18 cellular contexts compared by ENCODE assay signal in genomic region chrX:134406977-134407376, GRCh38.
"Had no signal": no experiment of that assay in that cellular context is flagged by ENCODE, and none has a peak within 500 bp of the region (broad histone marks: within the 10 kb centered on the region; RNA-seq: fewer than 3 reads in every experiment).

No MANE protein-coding gene starts in this region.

- H3K9me3 ChIP-seq: breast epithelium had no signal

- H3K4me2 ChIP-seq: PC-9 had no signal

- H3K36me3 ChIP-seq: breast epithelium, WERI-Rb-1 had no signal

- DNase-seq: activated CD4-positive, alpha-beta T cell treated with anti-CD3 and anti-CD28 coated beads for 4 hours; activated CD8-positive, alpha-beta memory T cell treated with anti-CD3 and anti-CD28 coated beads, Interleukin-2, amount 50 U/mL, for 48 hours; activated CD8-positive, alpha-beta T cell treated with anti-CD3 and anti-CD28 coated beads, Interleukin-2, amount 10 ng/mL, durations not matched to agents 7 days and 5 days; activated effector memory CD4-positive, alpha-beta T cell treated with Interleukin-2 at 50 U/mL for 16 hours; activated naive CD4-positive, alpha-beta T cell; activated T-cell treated with anti-CD3 and anti-CD28 coated beads, Interleukin-2, amount 50 U/mL, for 1 hour; aorta; central memory CD4-positive, alpha-beta T cell; NCI-H1105 treated with DMSO at 0.1 percent for 48 hours; NCI-H1436 treated with DMSO at 0.1 percent for 48 hours; NCI-H187; NCI-H2081; PC-9; SHP77 treated with DMSO at 0.1 percent for 48 hours; WERI-Rb-1 had no signal

- H3K27ac Mint-ChIP-seq: activated CD8-positive, alpha-beta T cell treated with anti-CD3 and anti-CD28 coated beads, Interleukin-2, amount 10 ng/mL, durations not matched to agents 7 days and 5 days; activated naive CD4-positive, alpha-beta T cell treated with anti-CD3 and anti-CD28 coated beads, Interleukin-2, amount 50 U/mL, for 24 hours; T-helper 1 cell treated with Interleukin-12 subunit alpha and Interleukin-12 subunit beta and Interleukin-4 antibody, amounts not matched to agents 30 μg/mL and 1 μg/mL, for 36 hours had no signal

- H3K27me3 Mint-ChIP-seq: activated naive CD4-positive, alpha-beta T cell treated with anti-CD3 and anti-CD28 coated beads, Interleukin-2, amount 50 U/mL, for 24 hours had no signal

- H3K27me3 ChIP-seq: breast epithelium had no signal

- H3K4me3 Mint-ChIP-seq: activated CD8-positive, alpha-beta T cell treated with anti-CD3 and anti-CD28 coated beads, Interleukin-2, amount 10 ng/mL, durations not matched to agents 7 days and 5 days; activated naive CD4-positive, alpha-beta T cell treated with anti-CD3 and anti-CD28 coated beads, Interleukin-2, amount 50 U/mL, for 24 hours; T-helper 1 cell treated with Interleukin-12 subunit alpha and Interleukin-12 subunit beta and Interleukin-4 antibody, amounts not matched to agents 30 μg/mL and 1 μg/mL, for 36 hours had no signal

- H3K4me1 ChIP-seq: breast epithelium had no signal

- ATAC-seq: activated CD8-positive, alpha-beta T cell treated with anti-CD3 and anti-CD28 coated beads, Interleukin-2, amount 10 ng/mL, durations not matched to agents 7 days and 5 days had no signal

- H3K9me3 Mint-ChIP-seq: activated naive CD4-positive, alpha-beta T cell treated with anti-CD3 and anti-CD28 coated beads, Interleukin-2, amount 50 U/mL, for 24 hours; T-helper 1 cell treated with Interleukin-12 subunit alpha and Interleukin-12 subunit beta and Interleukin-4 antibody, amounts not matched to agents 30 μg/mL and 1 μg/mL, for 36 hours had no signal

- H3K27ac ChIP-seq: breast epithelium, PC-9, WERI-Rb-1 had no signal

- H3K4me3 ChIP-seq: breast epithelium, PC-9 had no signal

- H2AFZ ChIP-seq: PC-9 had no signal

- H3K36me3 Mint-ChIP-seq: activated naive CD4-positive, alpha-beta T cell treated with anti-CD3 and anti-CD28 coated beads, Interleukin-2, amount 50 U/mL, for 24 hours had no signal
